Comparison of ENCODE assay signal across 8 cellular contexts in the genomic region with DNA sequence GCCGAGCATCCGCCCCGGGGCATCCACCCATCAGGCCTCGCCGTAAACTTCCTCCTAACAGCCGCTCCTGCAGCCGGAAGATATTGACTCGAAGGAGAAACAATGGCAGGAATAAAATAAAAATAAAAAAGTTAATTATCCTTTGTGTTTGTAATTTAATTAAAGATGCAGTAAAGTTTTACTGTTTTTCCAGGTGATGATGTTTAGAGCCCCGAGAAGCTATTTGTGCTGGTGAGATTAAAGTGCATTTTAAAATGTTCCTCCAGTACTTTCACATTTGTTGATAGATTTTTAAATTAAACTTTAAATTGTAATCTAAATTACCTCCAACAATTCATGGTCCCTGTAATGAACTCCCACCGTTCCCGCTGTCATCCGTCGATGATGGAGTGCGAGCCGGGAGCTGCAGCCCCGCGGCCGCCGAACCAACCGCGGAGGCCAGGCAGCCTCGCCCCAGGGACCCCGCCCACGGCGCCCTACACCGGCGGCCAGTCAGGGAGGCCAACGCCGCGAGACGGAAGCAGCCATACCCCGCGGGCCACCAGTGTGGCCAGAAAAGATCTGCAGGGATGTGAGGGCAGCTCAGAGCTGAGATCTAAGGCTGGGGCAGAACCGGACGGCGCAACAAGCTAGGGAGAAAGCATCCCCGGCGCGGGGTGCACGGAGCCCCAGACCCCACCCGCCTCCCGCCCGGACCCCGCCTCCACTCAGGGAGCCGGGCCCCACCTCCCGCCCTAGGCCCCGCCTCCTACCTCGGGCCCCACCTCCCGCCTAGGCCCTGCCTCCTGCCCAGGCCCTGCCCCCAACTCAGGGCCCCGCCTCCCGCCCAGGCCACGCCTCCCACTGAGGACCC.
DNase-seq lines count a peak whose midpoint lies in the region; ATAC-seq and TF ChIP-seq lines count a peak whose summit lies in the region.

No MANE protein-coding gene starts in this region.

- H3F3A ChIP-seq in SU-DHL-6 (ENCODE audit: insufficient read depth): 0 out of 2 replicates have a peak, but pooled peaks cover 6% of the 10 kb centered on the region

- no peaks in the 10 kb centered on the region for H3K9me2 ChIP-seq in SU-DHL-6 (replicated peaks; ENCODE audit: insufficient read depth, low read length)

- peak; percentile 90 for ATAC-seq in left ventricle myocardium superior

- peak overlapping the region; percentile 46 for H3K4me3 ChIP-seq in SU-DHL-6 (ENCODE audit: insufficient read depth, low read length, poor library complexity, severe bottlenecking)
- peak overlapping the region; percentile 39 for H3K4me3 ChIP-seq in retinal pigment epithelial cell (ENCODE audit: low read length)

- H3K9me3 ChIP-seq in SU-DHL-6 (ENCODE audit: insufficient read depth, low read length): no peaks in the 10 kb centered on the region

- TF ChIP-seq CTCF in SU-DHL-6 (IDR thresholded peaks at IDR 0.05; ENCODE audit: insufficient read depth, low read length, poor library complexity, severe bottlenecking) (no peak), retinal pigment epithelial cell (conservative IDR thresholded peaks at IDR 0.05; ENCODE audit: low read depth, low read length) (no peak)

- peak overlapping the region; percentile 60 for H3K4me2 ChIP-seq in SU-DHL-6 (ENCODE audit: low read depth, low read length, poor library complexity, severe bottlenecking)

- no peaks in the 10 kb centered on the region for H3K27me3 ChIP-seq in SU-DHL-6 (ENCODE audit: low read length)

- peak overlapping the region; percentile 60 for H2AFZ ChIP-seq in SU-DHL-6 (ENCODE audit: low read depth, low read length, severe bottlenecking)

- no peaks in the 10 kb centered on the region for H3K36me3 ChIP-seq in SU-DHL-6 (ENCODE audit: low read length)

- no peaks in the 10 kb centered on the region for H3K79me2 ChIP-seq in SU-DHL-6 (ENCODE audit: insufficient read depth, low read length)

- H3K9ac ChIP-seq in SU-DHL-6 (ENCODE audit: low read length): peak overlapping the region; percentile 41; the same call in 1 of the 2 replicates

- H4K20me1 ChIP-seq in SU-DHL-6 (ENCODE audit: low read depth, low read length): no peaks in the 10 kb centered on the region

- DNase-seq in DMS53 (lab: John Stamatoyannopoulos, UW) (peak; percentile 71), DMS53 treated with DMSO at 0.1 percent for 48 hours (lab: John Stamatoyannopoulos, UW; ENCODE audit: unreplicated experiment) (no peak), HS-5 (ENCODE audit: low read depth) (peak; percentile 51), left ventricle myocardium superior (peak; percentile 93), retinal pigment epithelial cell (ENCODE audit: low read depth) (no peak), midbrain (lab: John Stamatoyannopoulos, UW) (no peak)
- peak; percentile 77 for DNase-seq in activated naive CD8-positive, alpha-beta T cell treated with anti-CD3 and anti-CD28 coated beads, Interleukin-2, amount 50 U/mL, for 16 hours (ENCODE audit: low read depth, low spot score)

- no peak overlapping the region for H3K27ac ChIP-seq in SU-DHL-6 (ENCODE audit: low read depth, low read length)

- intact Hi-C loops in left ventricle myocardium superior (cut with micrococcal nuclease): no loop called here

Comparison
In these comparisons a context has a peak if more than half of its experiments do, and no peak if none do; other contexts are left out.
1. DNase-seq: peak in DMS53 (single experiment), HS-5 (single experiment), activated naive CD8-positive, alpha-beta T cell treated with anti-CD3 and anti-CD28 coated beads, Interleukin-2, amount 50 U/mL, for 16 hours (single experiment) and left ventricle myocardium superior (single experiment); none in DMS53 treated with DMSO at 0.1 percent for 48 hours (single experiment), retinal pigment epithelial cell (single experiment) and midbrain (single experiment).